Comparison of ENCODE assay signal across 8 cellular contexts in genomic region chr15:81480645-81481053, GRCh38.
A peak's percentile ranks its signal among the peaks of the same experiment; 100 is the strongest.
DNase-seq lines count a peak whose midpoint lies in the region; ATAC-seq, FAIRE-seq and TF ChIP-seq lines count a peak whose summit lies in the region.

No MANE protein-coding gene starts in this region.

- H3K36me3 ChIP-seq in MG63, result no peaks in the 10 kb centered on the region

- H3K4me3 ChIP-seq in MG63, result no peak overlapping the region

- H3K4me3 Mint-ChIP-seq in endothelial cell (ENCODE audit: unreplicated experiment), result no peak overlapping the region
- H3K4me3 Mint-ChIP-seq in activated T-helper 17 cell treated with anti-CD3 and anti-CD28 coated beads, Interleukin-2, amount 50 U/mL, for 72 hours, result no peak overlapping the region

- H3K36me3 Mint-ChIP-seq in endothelial cell (ENCODE audit: low read depth, unreplicated experiment), result no peaks in the 10 kb centered on the region
- H3K36me3 Mint-ChIP-seq in activated T-helper 17 cell treated with anti-CD3 and anti-CD28 coated beads, Interleukin-2, amount 50 U/mL, for 72 hours (ENCODE audit: low read depth), result no peaks in the 10 kb centered on the region

- peak; percentile 99 for TF ChIP-seq CTCF in endothelial cell (IDR thresholded peaks at IDR 0.05; ENCODE audit: unreplicated experiment)

- peak; percentile 48 for DNase-seq in AG20443 (ENCODE audit: low spot score)
- no peak for DNase-seq in GM12891 (ENCODE audit: insufficient read length, low spot score)
- DNase-seq in NCI-H1417 treated with DMSO at 0.1 percent for 48 hours (lab: John Stamatoyannopoulos, UW), result peak; percentile 51
- DNase-seq in SKM-1 treated with dmso at 0.1 percent for 144 hours (lab: John Stamatoyannopoulos, UW; ENCODE audit: unreplicated experiment), result peak; percentile 49
- DNase-seq in endothelial cell (ENCODE audit: low spot score), result peak; percentile 65
- peak; percentile 79 for DNase-seq in midbrain (lab: John Stamatoyannopoulos, UW)
- DNase-seq in MG63, result no peak

- H3K27ac Mint-ChIP-seq in endothelial cell (ENCODE audit: unreplicated experiment), result no peak overlapping the region
- no peak overlapping the region for H3K27ac Mint-ChIP-seq in activated T-helper 17 cell treated with anti-CD3 and anti-CD28 coated beads, Interleukin-2, amount 50 U/mL, for 72 hours

- ATAC-seq in activated T-helper 17 cell treated with anti-CD3 and anti-CD28 coated beads, Interleukin-2, amount 50 U/mL, for 72 hours (replicated peaks), result no peak

- no peaks in the 10 kb centered on the region for H3K9me3 ChIP-seq in MG63

- peak; percentile 80 for FAIRE-seq in GM12891 (lab: Jason Lieb, UNC)

- no peaks in the 10 kb centered on the region for H3K27me3 ChIP-seq in MG63

- H3K27me3 Mint-ChIP-seq in endothelial cell (ENCODE audit: unreplicated experiment), result no peaks in the 10 kb centered on the region
- H3K27me3 Mint-ChIP-seq in activated T-helper 17 cell treated with anti-CD3 and anti-CD28 coated beads, Interleukin-2, amount 50 U/mL, for 72 hours, result peaks cover 5% of the 10 kb centered on the region

- no peak for TF ChIP-seq POLR2A in GM12891 (IDR thresholded peaks at IDR 0.05; ENCODE audit: low read depth, low read length)

- no peaks in the 10 kb centered on the region for H3K9me3 Mint-ChIP-seq in endothelial cell (ENCODE audit: unreplicated experiment)
- H3K9me3 Mint-ChIP-seq in activated T-helper 17 cell treated with anti-CD3 and anti-CD28 coated beads, Interleukin-2, amount 50 U/mL, for 72 hours, result no peaks in the 10 kb centered on the region

- peaks cover 14% of the 10 kb centered on the region for H3K4me1 Mint-ChIP-seq in endothelial cell (ENCODE audit: unreplicated experiment)
- H3K4me1 Mint-ChIP-seq in activated T-helper 17 cell treated with anti-CD3 and anti-CD28 coated beads, Interleukin-2, amount 50 U/mL, for 72 hours, result no peaks in the 10 kb centered on the region

TF ChIP-seq in GM12891, 5 proteins besides CTCF, POLR2A, EP300 and RAD21:
- TF ChIP-seq POLR2AphosphoS5 (IDR thresholded peaks at IDR 0.05; ENCODE audit: low read depth, low read length) (no peak), SPI1 (IDR thresholded peaks at IDR 0.05; ENCODE audit: low read depth, low read length) (peak; percentile 93)

Comparison
In these comparisons a context has a peak if more than half of its experiments do, and no peak if none do; other contexts are left out.
1. DNase-seq: peak in AG20443 (single experiment), NCI-H1417 treated with DMSO at 0.1 percent for 48 hours (single experiment), SKM-1 treated with dmso at 0.1 percent for 144 hours (single experiment), endothelial cell (single experiment) and midbrain (single experiment); none in GM12891 (single experiment) and MG63 (single experiment).